In genomic region chr1:156282479-156283222, GRCh38 we compare ENCODE assay signal across 8 cellular contexts. TPM values are rescaled to one million over a fixed set of nuclear protein-coding genes. Genes with fewer than 3 reads are reported as not detected.
A peak's percentile ranks its signal among the peaks of the same experiment; 100 is the strongest.
DNase-seq lines count a peak whose midpoint lies in the region; ATAC-seq and TF ChIP-seq lines count a peak whose summit lies in the region.

Gene SMG5 (minus strand): TSS chr1:156282825. CDS start chr1:156282680, 145 bp downstream.

- no peaks in the 10 kb centered on the region for H3K9me3 Mint-ChIP-seq in activated CD4-positive, alpha-beta memory T cell treated with anti-CD3 and anti-CD28 coated beads for 36 hours

- H3K27ac ChIP-seq in dorsolateral prefrontal cortex, result peak within 1 kb of the TSS; percentile 65 to 98 (median 91)
- peak within 1 kb of the TSS; percentile 83 to 88 (median 86) for H3K27ac ChIP-seq in right lobe of liver

- peak within 1 kb of the TSS; percentile 71 to 97 (median 88) for H3K4me3 ChIP-seq in dorsolateral prefrontal cortex
- H3K4me3 ChIP-seq in right lobe of liver, result peak within 1 kb of the TSS; percentile 85 to 99 (median 87)

- peak; percentile 75 for ATAC-seq in GM19438 (IDR thresholded peaks at IDR 0.05; ENCODE audit: low read depth, unreplicated experiment)
- ATAC-seq in HG03575 (IDR thresholded peaks at IDR 0.05; ENCODE audit: extremely low read depth, insufficient number of reproducible peaks, low FRiP score, unreplicated experiment), result peak; percentile 56
- peak; percentile 87 to 95 (median 94) for ATAC-seq in right lobe of liver

- WGBS in right lobe of liver (ENCODE audit: insufficient coverage, low coverage, low lambda C conversion rate, missing lambda C conversion rate), result under 1% methylated on average over 29 of the region's 50 CpGs

- H3K27me3 Mint-ChIP-seq in activated CD4-positive, alpha-beta memory T cell treated with anti-CD3 and anti-CD28 coated beads for 36 hours, result no peaks in the 10 kb centered on the region

- peaks cover 38% of the 10 kb centered on the region for H3K4me1 Mint-ChIP-seq in activated CD4-positive, alpha-beta memory T cell treated with anti-CD3 and anti-CD28 coated beads for 36 hours (ENCODE audit: low read depth)

- H3K27me3 ChIP-seq in dorsolateral prefrontal cortex (no peaks in the 10 kb centered on the region), right lobe of liver (no peaks in the 10 kb centered on the region)

- peak; percentile 91 for TF ChIP-seq POLR2A in right lobe of liver (IDR thresholded peaks at IDR 0.05)

- peaks cover 0 to 13% (median under 1%) of the 10 kb centered on the region in 4 donors for H3K36me3 ChIP-seq in right lobe of liver

- CTCF ChIA-PET in activated CD4-positive, alpha-beta memory T cell treated with anti-CD3 and anti-CD28 coated beads for 36 hours (lab: Charles Lee), result interaction anchor here (0.7 to 2.7 kb wide), 11 partner anchors 11 to 216 kb away, joined by 3 to 11 read pairs (median 4); partner anchors contain the start of gene GLMP

- POLR2A ChIA-PET in activated CD4-positive, alpha-beta memory T cell treated with anti-CD3 and anti-CD28 coated beads for 36 hours (lab: Charles Lee), result interaction anchor here (0.5 to 3.3 kb wide), 17 partner anchors 12 to 424 kb away, joined by 3 to 15 read pairs (median 4); partner anchors contain the start of genes CCT3, GLMP, KHDC4 and PMF1

- H3K4me3 Mint-ChIP-seq in activated CD4-positive, alpha-beta memory T cell treated with anti-CD3 and anti-CD28 coated beads for 36 hours, result peak within 1 kb of the TSS; percentile 95

- H3K27ac Mint-ChIP-seq in activated CD4-positive, alpha-beta memory T cell treated with anti-CD3 and anti-CD28 coated beads for 36 hours, result peak within 1 kb of the TSS; percentile 95

- no peaks in the 10 kb centered on the region for H3K9me3 ChIP-seq in right lobe of liver

- DNase-seq in CD1c-positive myeloid dendritic cell (ENCODE audit: extremely low spot score) (peak; percentile 99), NCI-H82 treated with DMSO at 0.1 percent for 48 hours (lab: John Stamatoyannopoulos, UW; ENCODE audit: unreplicated experiment) (peak; percentile 96), dorsolateral prefrontal cortex (peak; percentile 83 to 96 (median 95)), right lobe of liver (peak; percentile 96 to 98 (median 97))
- peak; percentile 98 for DNase-seq in activated CD4-positive, alpha-beta memory T cell treated with anti-CD3 and anti-CD28 coated beads for 36 hours
- DNase-seq in stimulated activated CD4-positive, alpha-beta T cell treated with anti-CD3 and anti-CD28 coated beads, Interleukin-4, amount 100 ng/mL, for 4 hours, result peak; percentile 92 to 96

- H3K36me3 Mint-ChIP-seq in activated CD4-positive, alpha-beta memory T cell treated with anti-CD3 and anti-CD28 coated beads for 36 hours, result peaks cover 24% of the 10 kb centered on the region

- intact Hi-C loops in activated CD4-positive, alpha-beta memory T cell treated with anti-CD3 and anti-CD28 coated beads for 36 hours (cut with micrococcal nuclease), result loop anchor here (1.0 to 5.0 kb wide), 8 partner anchors 13 to 460 kb away; partner anchors contain the start of genes CCT3, GLMP, MRPL24 and PMF1
- intact Hi-C loops in dorsolateral prefrontal cortex (cut with DNase I), result loop anchor here (1.0 to 10.0 kb wide), 3 partner anchors 11 to 56 kb away; partner anchors contain the start of genes CCT3 (in 2 of the 2) and TSACC (in 2 of the 2)
- intact Hi-C loops in right lobe of liver (cut with DNase I), result no loop called here

- TF ChIP-seq CTCF in dorsolateral prefrontal cortex (IDR thresholded peaks at IDR 0.05 in 54 of 56, conservative IDR thresholded peaks at IDR 0.05 in 2 of 56; ENCODE audit: low read depth in 1 of 56, partially characterized antibody in 56 of 56), result peak in 33 of 56 donors; percentile 7 to 55 (median 27)
- TF ChIP-seq CTCF in right lobe of liver (IDR thresholded peaks at IDR 0.05), result no peak

- H3K4me1 ChIP-seq in right lobe of liver, result peaks cover 0 to 28% (median 7%) of the 10 kb centered on the region in 4 donors

RNA-seq across cellular contexts. Expression of gene SMG5, which starts in this region (rescaled TPM):
- 10 to 100 TPM; 65.1 to 68.0 TPM for total RNA-seq in activated CD4-positive, alpha-beta memory T cell treated with anti-CD3 and anti-CD28 coated beads for 36 hours
- total RNA-seq in dorsolateral prefrontal cortex (100 to 1,000 TPM in 51 of 120 experiments, 10 to 100 TPM in 69; 66.8 to 160 (median 95.9) TPM), right lobe of liver (10 to 100 TPM; 28.1 to 58.8 (median 48.2) TPM)

Comparison
In these comparisons a context has a peak if more than half of its experiments do, and no peak if none do; other contexts are left out.
1. Peak in every context shown above with its lines: DNase-seq, ATAC-seq, H3K4me3 ChIP-seq and H3K27ac ChIP-seq.
2. CTCF ChIP-seq: peak in dorsolateral prefrontal cortex (33 of 56); none in right lobe of liver (0 of 4).
3. intact Hi-C loops: an anchor here in activated CD4-positive, alpha-beta memory T cell treated with anti-CD3 and anti-CD28 coated beads for 36 hours (1.0 to 5.0 kb wide) and dorsolateral prefrontal cortex (1.0 to 10.0 kb wide); none called in right lobe of liver.